ENCODE assay signal across 8 cellular contexts in the genomic region with DNA sequence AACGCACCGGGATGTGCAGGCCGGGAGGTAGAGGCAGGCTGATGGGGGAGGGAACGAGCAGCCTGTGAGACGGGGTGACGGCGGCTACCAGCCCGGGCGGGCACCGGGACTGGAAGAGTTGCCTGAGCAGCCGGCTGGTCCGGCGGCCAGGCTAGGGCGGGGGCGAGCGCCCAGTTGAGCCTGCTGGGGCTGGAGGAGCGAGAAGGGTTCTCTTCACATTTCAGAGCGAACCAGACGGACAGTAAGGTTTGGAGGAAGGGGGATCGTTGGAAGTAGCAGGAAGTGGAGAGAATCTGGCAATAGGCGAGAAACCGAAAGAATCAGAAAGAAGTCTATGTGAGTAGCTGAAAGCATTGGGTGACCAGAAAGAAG. TPM values are rescaled to one million over a fixed set of nuclear protein-coding genes. Genes with fewer than 3 reads are reported as not detected.
DNase-seq lines count a peak whose midpoint lies in the region; ATAC-seq and TF ChIP-seq lines count a peak whose summit lies in the region.
"Not testable (repeated sequence)": the region's sequence is repeated elsewhere in the genome, so short reads cannot be mapped to it uniquely, and the experiment has no call there.

No MANE protein-coding gene starts in this region.

- not testable (repeated sequence) for TF ChIP-seq CTCF in GM06990 (IDR thresholded peaks at IDR 0.05; ENCODE audit: insufficient read depth, low read length, poor library complexity, severe bottlenecking); HFF-Myc (IDR thresholded peaks at IDR 0.05; ENCODE audit: low read depth, low read length, missing control alignments); ovary (IDR thresholded peaks at IDR 0.05); upper lobe of left lung (IDR thresholded peaks at IDR 0.05)

- H3K36me3 ChIP-seq in GM06990 (ENCODE audit: control insufficient read depth, insufficient read depth, low read length); NT2/D1 (ENCODE audit: insufficient read depth, insufficient read length, low read length); ectodermal cell (ENCODE audit: control insufficient read depth, insufficient read depth, low read length); ovary; upper lobe of left lung: not testable (repeated sequence)

- H3K9me3 ChIP-seq in NT2/D1 (ENCODE audit: insufficient read depth, low read length); ectodermal cell (ENCODE audit: control insufficient read depth, low read length); ovary; upper lobe of left lung: not testable (repeated sequence)

- peak; percentile 45 for DNase-seq in GM06990 (ENCODE audit: extremely low read depth, insufficient read length)
- not testable (repeated sequence) for DNase-seq in HFF-Myc (ENCODE audit: extremely low read depth, low read depth); NT2/D1 (ENCODE audit: low read depth, low spot score); ovary; upper lobe of left lung
- peak; percentile 52 for DNase-seq in activated T-cell treated with anti-CD3 and anti-CD28 coated beads, Interleukin-2, amount 50 U/mL, for 24 hours
- peak; percentile 57 for DNase-seq in islet precursor cell

- H3K9ac ChIP-seq in NT2/D1 (ENCODE audit: insufficient read length, low read depth) = peak overlapping the region; percentile 83

- not testable (repeated sequence) for TF ChIP-seq POLR2A in ovary (IDR thresholded peaks at IDR 0.05); upper lobe of left lung (IDR thresholded peaks at IDR 0.05)

- WGBS in ectodermal cell, 2 experiments = 0% methylated on average over 8 to 9 of the region's 22 CpGs
- WGBS in ovary, 3 donors = 0 to 1% (median 0%) methylated on average over 12 of the region's 22 CpGs
- 0 to 1% methylated on average over 6 to 11 of the region's 22 CpGs for WGBS in upper lobe of left lung, 2 donors

- not testable (repeated sequence) for H3K4me1 ChIP-seq in NT2/D1 (ENCODE audit: insufficient read depth, insufficient read length); ectodermal cell (ENCODE audit: control insufficient read depth, insufficient read depth, low read length); ovary (ENCODE audit: insufficient read depth); upper lobe of left lung

- H3K27me3 ChIP-seq in GM06990 (replicated peaks; ENCODE audit: control insufficient read depth, insufficient read depth, low read length); NT2/D1 (ENCODE audit: insufficient read depth, insufficient read length); ectodermal cell (ENCODE audit: control insufficient read depth, insufficient read depth, low read length, poor library complexity, severe bottlenecking); ovary; upper lobe of left lung: not testable (repeated sequence)

- peaks cover 14% of the 10 kb centered on the region for H3K4me1 Mint-ChIP-seq in activated T-cell treated with anti-CD3 and anti-CD28 coated beads, Interleukin-2, amount 50 U/mL, for 24 hours (ENCODE audit: low read depth)

- H3K27ac ChIP-seq in ectodermal cell (ENCODE audit: insufficient read depth, low read depth, low read length, poor library complexity, severe bottlenecking) = peak overlapping the region; percentile 76
- H3K27ac ChIP-seq in ovary = not testable (repeated sequence)
- H3K27ac ChIP-seq in upper lobe of left lung = peak overlapping the region; percentile 75 to 93 (median 88)

- H3K9me3 Mint-ChIP-seq in activated T-cell treated with anti-CD3 and anti-CD28 coated beads, Interleukin-2, amount 50 U/mL, for 24 hours = not testable (repeated sequence)

- H3K36me3 Mint-ChIP-seq in activated T-cell treated with anti-CD3 and anti-CD28 coated beads, Interleukin-2, amount 50 U/mL, for 24 hours (ENCODE audit: low read depth) = peaks cover 41% of the 10 kb centered on the region

- H3K4me3 ChIP-seq in GM06990 (replicated peaks; ENCODE audit: low read depth, low read length) (peak overlapping the region; percentile 65), HFF-Myc (replicated peaks; ENCODE audit: low read depth, low read length) (peak overlapping the region; percentile 68), NT2/D1 (ENCODE audit: insufficient read length, low read depth) (peak overlapping the region; percentile 63), ectodermal cell (ENCODE audit: insufficient read depth, low read depth, low read length) (peak overlapping the region; percentile 62), ovary (peak overlapping the region; percentile 39), upper lobe of left lung (peak overlapping the region; percentile 51 to 70 (median 58))

- H3K27me3 Mint-ChIP-seq in activated T-cell treated with anti-CD3 and anti-CD28 coated beads, Interleukin-2, amount 50 U/mL, for 24 hours = not testable (repeated sequence)

- peak overlapping the region; percentile 97 for H3K27ac Mint-ChIP-seq in activated T-cell treated with anti-CD3 and anti-CD28 coated beads, Interleukin-2, amount 50 U/mL, for 24 hours

- H3K4me3 Mint-ChIP-seq in activated T-cell treated with anti-CD3 and anti-CD28 coated beads, Interleukin-2, amount 50 U/mL, for 24 hours = peak overlapping the region; percentile 99

- intact Hi-C loops in ovary (cut with DNase I) = not testable (repeated sequence)

- not testable (repeated sequence) for TF ChIP-seq EP300 in ovary (IDR thresholded peaks at IDR 0.05); upper lobe of left lung (IDR thresholded peaks at IDR 0.05)

- ATAC-seq in upper lobe of left lung (ENCODE audit: low FRiP score in 2 of 2) = not testable (repeated sequence)

RNA-seq across cellular contexts. Expression of a gene that starts 22.4 kb away (rescaled TPM):
- polyA plus RNA-seq in ectodermal cell (2013, experiment 1 of 4) = not detected
- 0.34 TPM for polyA plus RNA-seq in ectodermal cell (2013, experiment 2 of 4)
- polyA plus RNA-seq in ectodermal cell (2013, experiment 3 of 4) = 0.32 TPM
- polyA plus RNA-seq in ectodermal cell (2013, experiment 4 of 4) = 0.28 TPM
- 1 to 10 TPM in 2 of 7 donors, under 1 TPM in 3, not detected in 2; 0.35 to 1.5 (median 0.67) TPM for total RNA-seq in ovary
- polyA plus RNA-seq in ovary = under 1 TPM; 0.10 to 0.48 TPM
- total RNA-seq in upper lobe of left lung = 1 to 10 TPM in 2 of 6 donors, under 1 TPM in 4; 0.46 to 7.3 (median 0.89) TPM
